Comparison of ENCODE assay signal across 1 cellular context in the genomic region with DNA sequence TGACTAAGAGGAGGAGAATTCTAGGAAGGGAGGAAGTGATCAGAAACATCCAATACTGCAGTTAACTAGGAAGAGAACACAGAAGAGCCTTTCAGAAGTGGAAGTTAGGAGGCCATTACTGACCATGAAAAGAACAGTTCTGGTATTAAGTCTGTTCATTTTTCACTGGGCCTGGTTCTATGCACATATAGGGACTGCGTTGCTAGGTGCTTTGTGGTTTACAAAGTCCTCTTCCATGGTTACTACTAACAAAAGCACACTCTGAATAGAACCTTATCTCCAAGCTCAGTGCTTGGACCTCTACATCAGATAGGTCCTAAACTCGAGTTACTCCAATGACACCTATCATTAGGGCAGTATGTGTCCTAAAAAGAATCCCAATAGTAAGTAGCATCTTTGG.
TF ChIP-seq lines count a peak whose summit lies in the region.

No MANE protein-coding gene starts in this region.

TF ChIP-seq in GM12878, 131 proteins besides CTCF, POLR2A, EP300 and RAD21 (continued from another document):
- TF ChIP-seq, protein P1, sequence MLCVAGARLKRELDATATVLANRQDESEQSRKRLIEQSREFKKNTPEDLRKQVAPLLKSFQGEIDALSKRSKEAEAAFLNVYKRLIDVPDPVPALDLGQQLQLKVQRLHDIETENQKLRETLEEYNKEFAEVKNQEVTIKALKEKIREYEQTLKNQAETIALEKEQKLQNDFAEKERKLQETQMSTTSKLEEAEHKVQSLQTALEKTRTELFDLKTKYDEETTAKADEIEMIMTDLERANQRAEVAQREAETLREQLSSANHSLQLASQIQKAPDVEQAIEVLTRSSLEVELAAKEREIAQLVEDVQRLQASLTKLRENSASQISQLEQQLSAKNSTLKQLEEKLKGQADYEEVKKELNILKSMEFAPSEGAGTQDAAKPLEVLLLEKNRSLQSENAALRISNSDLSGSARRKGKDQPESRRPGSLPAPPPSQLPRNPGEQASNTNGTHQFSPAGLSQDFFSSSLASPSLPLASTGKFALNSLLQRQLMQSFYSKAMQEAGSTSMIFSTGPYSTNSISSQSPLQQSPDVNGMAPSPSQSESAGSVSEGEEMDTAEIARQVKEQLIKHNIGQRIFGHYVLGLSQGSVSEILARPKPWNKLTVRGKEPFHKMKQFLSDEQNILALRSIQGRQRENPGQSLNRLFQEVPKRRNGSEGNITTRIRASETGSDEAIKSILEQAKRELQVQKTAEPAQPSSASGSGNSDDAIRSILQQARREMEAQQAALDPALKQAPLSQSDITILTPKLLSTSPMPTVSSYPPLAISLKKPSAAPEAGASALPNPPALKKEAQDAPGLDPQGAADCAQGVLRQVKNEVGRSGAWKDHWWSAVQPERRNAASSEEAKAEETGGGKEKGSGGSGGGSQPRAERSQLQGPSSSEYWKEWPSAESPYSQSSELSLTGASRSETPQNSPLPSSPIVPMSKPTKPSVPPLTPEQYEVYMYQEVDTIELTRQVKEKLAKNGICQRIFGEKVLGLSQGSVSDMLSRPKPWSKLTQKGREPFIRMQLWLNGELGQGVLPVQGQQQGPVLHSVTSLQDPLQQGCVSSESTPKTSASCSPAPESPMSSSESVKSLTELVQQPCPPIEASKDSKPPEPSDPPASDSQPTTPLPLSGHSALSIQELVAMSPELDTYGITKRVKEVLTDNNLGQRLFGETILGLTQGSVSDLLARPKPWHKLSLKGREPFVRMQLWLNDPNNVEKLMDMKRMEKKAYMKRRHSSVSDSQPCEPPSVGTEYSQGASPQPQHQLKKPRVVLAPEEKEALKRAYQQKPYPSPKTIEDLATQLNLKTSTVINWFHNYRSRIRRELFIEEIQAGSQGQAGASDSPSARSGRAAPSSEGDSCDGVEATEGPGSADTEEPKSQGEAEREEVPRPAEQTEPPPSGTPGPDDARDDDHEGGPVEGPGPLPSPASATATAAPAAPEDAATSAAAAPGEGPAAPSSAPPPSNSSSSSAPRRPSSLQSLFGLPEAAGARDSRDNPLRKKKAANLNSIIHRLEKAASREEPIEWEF (IDR thresholded peaks at IDR 0.05; ENCODE audit: insufficient replicate concordance, low read depth, low read length): no peak
- TF ChIP-seq NR2C1 (IDR thresholded peaks at IDR 0.05): no peak
- no peak for TF ChIP-seq CHD2 (IDR thresholded peaks at IDR 0.05; ENCODE audit: borderline replicate concordance, low read depth, low read length)
- no peak for TF ChIP-seq SPI1 (IDR thresholded peaks at IDR 0.05; ENCODE audit: borderline replicate concordance, insufficient read depth, low read depth, low read length)
- TF ChIP-seq RELA (IDR thresholded peaks at IDR 0.05; ENCODE audit: borderline replicate concordance, partially characterized antibody): no peak
- TF ChIP-seq ZNF24 (IDR thresholded peaks at IDR 0.05): no peak
- TF ChIP-seq STAT3 (IDR thresholded peaks at IDR 0.05; ENCODE audit: low read depth, low read length): no peak
- no peak for TF ChIP-seq ZBTB33 (IDR thresholded peaks at IDR 0.05)
- no peak for TF ChIP-seq HDAC6 (IDR thresholded peaks at IDR 0.05; ENCODE audit: unreplicated experiment)
- no peak for TF ChIP-seq POLR2AphosphoS2 (IDR thresholded peaks at IDR 0.05; ENCODE audit: low read depth, low read length)
- no peak for TF ChIP-seq TCF7 (IDR thresholded peaks at IDR 0.05; ENCODE audit: borderline replicate concordance)
- no peak for TF ChIP-seq ZNF687 (IDR thresholded peaks at IDR 0.05)
